ENCODE assay signal across 26 cellular contexts in the genomic region with DNA sequence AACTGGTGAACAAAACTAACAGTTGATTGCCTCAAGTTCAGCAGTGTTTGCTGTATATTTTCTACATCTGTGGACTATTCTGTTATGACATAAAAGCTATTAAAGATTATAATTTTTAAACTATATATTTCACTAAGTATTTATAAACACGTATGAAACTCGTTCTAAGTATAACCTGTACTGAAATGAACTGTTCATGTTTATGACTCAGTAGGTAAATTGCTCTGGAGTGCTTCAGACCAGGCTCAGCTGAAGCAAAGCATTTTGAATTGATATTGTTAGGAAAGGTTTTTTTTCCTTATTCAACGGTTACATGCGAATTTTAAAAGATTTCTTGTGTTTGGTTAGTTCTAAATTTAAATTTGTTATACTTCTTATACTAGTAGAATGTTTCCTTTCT.
DNase-seq lines count a peak whose midpoint lies in the region; ATAC-seq and TF ChIP-seq lines count a peak whose summit lies in the region.
"Had no signal": no experiment of that assay in that cellular context is flagged by ENCODE, and none has a peak within 500 bp of the region (broad histone marks: within the 10 kb centered on the region; RNA-seq: fewer than 3 reads in every experiment).

No MANE protein-coding gene starts in this region.

- H3K9me3 ChIP-seq in HUES64 (ENCODE audit: insufficient read depth, low read depth, low read length) = peaks cover 13% of the 10 kb centered on the region
- peaks cover 3% of the 10 kb centered on the region for H3K9me3 ChIP-seq in trophoblast cell (ENCODE audit: insufficient read depth, low read depth, low read length)
- H3K9me3 ChIP-seq: breast epithelium, HAP-1 had no signal

- H3K36me3 ChIP-seq in HUES64 (ENCODE audit: insufficient read depth, low read length) (no peaks in the 10 kb centered on the region), trophoblast cell (ENCODE audit: control insufficient read depth in 1 of 2, insufficient read depth in 2 of 2, low read length in 2 of 2) (peaks cover 0 to 2% of the 10 kb centered on the region in 2 experiments)
- H3K36me3 ChIP-seq: breast epithelium, HAP-1 had no signal

- H2BK5ac ChIP-seq in trophoblast cell (ENCODE audit: low read depth, low read length, poor library complexity) = no peak overlapping the region

- no peaks in the 10 kb centered on the region for H3K79me2 ChIP-seq in trophoblast cell (ENCODE audit: control insufficient read depth, insufficient read depth, low read length, poor library complexity)

- no peak overlapping the region for H2BK12ac ChIP-seq in trophoblast cell (ENCODE audit: low read length)

- H4K91ac ChIP-seq in trophoblast cell (ENCODE audit: low read depth, low read length) = no peak overlapping the region

- no peak overlapping the region for H2BK120ac ChIP-seq in trophoblast cell (ENCODE audit: insufficient read depth, low read length, poor library complexity)

- H3K4me1 ChIP-seq in HUES64 (ENCODE audit: insufficient read depth, low read length) = peaks cover 26% of the 10 kb centered on the region
- peaks cover 0 to 2% of the 10 kb centered on the region in 2 experiments for H3K4me1 ChIP-seq in trophoblast cell (ENCODE audit: control insufficient read depth in 1 of 2, insufficient read depth in 2 of 2, low read length in 2 of 2)
- H3K4me1 ChIP-seq: breast epithelium, HAP-1 had no signal

- H3K27me3 ChIP-seq in HUES64 (ENCODE audit: insufficient read depth, low read length) (no peaks in the 10 kb centered on the region), trophoblast cell (ENCODE audit: insufficient read depth, low read length) (no peaks in the 10 kb centered on the region)
- H3K27me3 ChIP-seq: breast epithelium had no signal

- ATAC-seq in GM18511 (IDR thresholded peaks at IDR 0.05; ENCODE audit: unreplicated experiment) = no peak
- ATAC-seq: left ventricle myocardium superior; stimulated activated naive B cell treated with anti-CD40 and anti-IgM and Interleukin-4, amounts not matched to agents 10 μg/mL and 1 μg/mL and 100 μg/mL, for 72 hours had no signal

- no peak overlapping the region for H3K18ac ChIP-seq in trophoblast cell (ENCODE audit: low read length)

- no peak overlapping the region for H4K8ac ChIP-seq in trophoblast cell (ENCODE audit: low read depth, low read length)

- H2AFZ ChIP-seq in trophoblast cell (ENCODE audit: insufficient read depth, low read length, poor library complexity) = no peak overlapping the region

- peak overlapping the region; percentile 38; the same call in 1 of the 2 replicates for H3K27ac ChIP-seq in HUES64 (ENCODE audit: low read depth, low read length)
- peak overlapping the region; percentile 62 for H3K27ac ChIP-seq in trophoblast cell (ENCODE audit: low read depth, low read length)
- H3K27ac ChIP-seq: breast epithelium, SK-N-MC had no signal

- 91% methylated on average over 3 of the region's 4 CpGs for WGBS in HUES64
- WGBS in trophoblast cell (ENCODE audit: extremely low coverage, insufficient coverage, insufficient read length) = no CpG with 5 or more reads among the region's 4 CpGs

- no peak overlapping the region for H3K4me2 ChIP-seq in trophoblast cell (ENCODE audit: low read length)

- H4K12ac ChIP-seq in trophoblast cell (ENCODE audit: low read depth, low read length) = no peak overlapping the region

- no peak overlapping the region for H3K4ac ChIP-seq in trophoblast cell (ENCODE audit: low read depth, low read length)

- H3K4me3 ChIP-seq in HUES64 (ENCODE audit: low read length) = no peak overlapping the region
- no peak overlapping the region for H3K4me3 ChIP-seq in fibroblast of villous mesenchyme (ENCODE audit: low read depth, low read length)
- H3K4me3 ChIP-seq in trophoblast cell (ENCODE audit: low read depth, low read length) = no peak overlapping the region
- H3K4me3 ChIP-seq: breast epithelium, HAP-1, SK-N-MC had no signal

- no peak overlapping the region for H3K14ac ChIP-seq in trophoblast cell (ENCODE audit: low read length)

- no peak overlapping the region for H3K23ac ChIP-seq in trophoblast cell (ENCODE audit: low read length)

- DNase-seq in Daoy (ENCODE audit: low read depth) (peak; percentile 11), fibroblast of villous mesenchyme (ENCODE audit: low read depth) (peak; percentile 5), trophoblast cell (no peak), NCI-H2107 (lab: John Stamatoyannopoulos, UW) (no peak), SHP77 treated with DMSO at 0.1 percent for 48 hours (lab: John Stamatoyannopoulos, UW) (no peak)
- no peak for DNase-seq in stimulated activated CD4-positive, alpha-beta T cell treated with anti-CD3 and anti-CD28 coated beads, Interleukin-2, amount 100 ng/mL, for 48 hours
- DNase-seq: activated B cell treated with CpG ODN at 0.5 μM for 24 hours; activated CD4-positive, alpha-beta T cell treated with anti-CD3 and anti-CD28 coated beads, Interleukin-2, amount 10 ng/mL, durations not matched to agents 7 days and 5 days; activated effector memory CD4-positive, alpha-beta T cell treated with anti-CD3 and anti-CD28 coated beads, Interleukin-2, amount 50 U/mL, for 16 hours; anterior cingulate cortex; Calu3; DMS79; hypothalamus; left ventricle myocardium superior; mesendoderm; MV-4-11; NCI-H1436 treated with DMSO at 0.1 percent for 48 hours; NCI-H2081 treated with DMSO at 0.1 percent for 48 hours; NCI-H446; RPMI8226; stimulated activated naive B cell treated with anti-CD40 and anti-IgM and Interleukin-4, amounts not matched to agents 10 μg/mL and 1 μg/mL and 100 μg/mL, for 72 hours had no signal

- peaks cover 6% of the 10 kb centered on the region for H3K79me1 ChIP-seq in trophoblast cell (ENCODE audit: low read length)

- no peak overlapping the region for H2AK5ac ChIP-seq in trophoblast cell (ENCODE audit: low read length)

- H3K9ac ChIP-seq in HUES64 (ENCODE audit: low read depth, low read length) (no peak overlapping the region), trophoblast cell (ENCODE audit: low read length) (no peak overlapping the region)

- TF ChIP-seq CTCF in fibroblast of villous mesenchyme (IDR thresholded peaks at IDR 0.05; ENCODE audit: insufficient read depth, low read depth, low read length) = no peak

Comparison
In these comparisons a context has a peak if more than half of its experiments do, and no peak if none do; other contexts are left out.
1. DNase-seq: peak in Daoy (single experiment) and fibroblast of villous mesenchyme (single experiment); none in trophoblast cell (0 of 2), stimulated activated CD4-positive, alpha-beta T cell treated with anti-CD3 and anti-CD28 coated beads, Interleukin-2, amount 100 ng/mL, for 48 hours (0 of 2), NCI-H2107 (single experiment) and SHP77 treated with DMSO at 0.1 percent for 48 hours (single experiment).